22 cellular contexts compared by ENCODE assay signal in the genomic region with DNA sequence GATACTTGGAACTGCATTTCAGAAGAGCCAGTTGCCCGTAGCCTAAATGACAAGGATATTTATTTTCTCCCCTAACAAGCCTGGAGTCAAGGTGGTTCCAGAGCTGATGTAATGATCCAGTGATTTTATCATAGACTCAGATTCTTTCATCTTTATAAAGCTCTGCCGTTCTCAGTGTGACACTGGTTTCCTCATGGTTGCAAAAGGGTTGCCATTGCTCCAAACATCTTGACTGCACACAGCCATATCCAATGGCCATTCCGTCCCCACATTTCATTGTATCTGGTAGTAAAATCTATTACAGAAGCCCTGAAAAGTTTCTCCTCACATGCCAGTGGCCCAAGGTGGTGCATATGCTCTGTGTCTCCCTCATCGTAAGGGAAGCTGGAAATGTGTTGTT.
"Had no signal": no experiment of that assay in that cellular context is flagged by ENCODE, and none has a peak within 500 bp of the region (broad histone marks: within the 10 kb centered on the region; RNA-seq: fewer than 3 reads in every experiment).

No MANE protein-coding gene starts in this region.

- FAIRE-seq: endometrium, frontal cortex, keratinocyte had no signal

- H3K36me3 ChIP-seq: colonic mucosa, heart right ventricle, left lung, lower lobe of right lung had no signal

- H3K27me3 ChIP-seq: colonic mucosa had no signal

- H3K27ac ChIP-seq: colonic mucosa, epithelial cell of prostate, foreskin keratinocyte, heart right ventricle, left lung, lower lobe of right lung had no signal

- H3K4me3 ChIP-seq: colonic mucosa, heart right ventricle, left lung, lower lobe of right lung had no signal

- H3K4me1 ChIP-seq: colonic mucosa, foreskin keratinocyte, lower lobe of right lung had no signal

- ATAC-seq: effector memory CD8-positive, alpha-beta T cell; esophagus mucosa; foreskin keratinocyte; heart right ventricle; left cardiac atrium; left lung; left ventricle myocardium superior; lower lobe of right lung; naive thymus-derived CD4-positive, alpha-beta T cell had no signal

- DNase-seq: colonic mucosa; cortex of kidney; effector CD8-positive, alpha-beta T cell; effector memory CD8-positive, alpha-beta T cell; endodermal cell; erythroblast; foreskin keratinocyte; glutamatergic neuron; heart right ventricle; hippocampal formation; left cardiac atrium; left lung; left ventricle myocardium superior; lower lobe of right lung; mesenchymal stem cell; midbrain; naive thymus-derived CD4-positive, alpha-beta T cell had no signal

- H3K9me3 ChIP-seq: colonic mucosa, lower lobe of right lung had no signal
